Comparison of ENCODE assay signal across 1 cellular context in genomic region chr2:152573168-152573567, GRCh38.
A peak's percentile ranks its signal among the peaks of the same experiment; 100 is the strongest.
TF ChIP-seq lines count a peak whose summit lies in the region.

No MANE protein-coding gene starts in this region.

TF ChIP-seq in K562, 482 proteins besides CTCF, POLR2A, EP300 and RAD21 (continued from another document and continues in another):
- TF ChIP-seq MGA (IDR thresholded peaks at IDR 0.05), result no peak
- no peak for TF ChIP-seq ZKSCAN3 (CRISPR knock-in tag; IDR thresholded peaks at IDR 0.05)
- no peak for TF ChIP-seq HMGXB4 (CRISPR knock-in tag; IDR thresholded peaks at IDR 0.05)
- TF ChIP-seq ARID4B (CRISPR knock-in tag; IDR thresholded peaks at IDR 0.05), result no peak
- peak; percentile 30; the same call in 1 of the 2 replicates for TF ChIP-seq LEF1 (IDR thresholded peaks at IDR 0.05)
- no peak for TF ChIP-seq ZNF511 (CRISPR knock-in tag; IDR thresholded peaks at IDR 0.05)
- no peak for TF ChIP-seq ZNF239 (CRISPR knock-in tag; IDR thresholded peaks at IDR 0.05)
- no peak for TF ChIP-seq NR2F6 (CRISPR knock-in tag; IDR thresholded peaks at IDR 0.05)
- no peak for TF ChIP-seq KLF1 (tag; IDR thresholded peaks at IDR 0.05)
- TF ChIP-seq RNF2 (IDR thresholded peaks at IDR 0.05), result no peak
- no peak for TF ChIP-seq MTA3 (IDR thresholded peaks at IDR 0.05; ENCODE audit: borderline replicate concordance)
- TF ChIP-seq HMGN3 (IDR thresholded peaks at IDR 0.05; ENCODE audit: borderline replicate concordance, extremely low read depth, insufficient read length, low read depth, low read length), result no peak
- no peak for TF ChIP-seq IRF9 (tag; IDR thresholded peaks at IDR 0.05)
- no peak for TF ChIP-seq ZNF263 (CRISPR knock-in tag; IDR thresholded peaks at IDR 0.05; ENCODE audit: borderline replicate concordance)
- no peak for TF ChIP-seq ZBTB40 (IDR thresholded peaks at IDR 0.05)
- TF ChIP-seq ZBTB40 (CRISPR knock-in tag; IDR thresholded peaks at IDR 0.05), result no peak
- peak; percentile 53 for TF ChIP-seq CEBPB (tag; IDR thresholded peaks at IDR 0.05)
- peak; percentile 78; the same call in 1 of the 2 replicates for TF ChIP-seq BHLHE40 (IDR thresholded peaks at IDR 0.05; ENCODE audit: low read length)
- TF ChIP-seq ZFP30 (CRISPR knock-in tag; IDR thresholded peaks at IDR 0.05; ENCODE audit: borderline replicate concordance), result no peak
- no peak for TF ChIP-seq ZBTB17 (CRISPR knock-in tag; IDR thresholded peaks at IDR 0.05)
- TF ChIP-seq ESRRB (CRISPR knock-in tag; IDR thresholded peaks at IDR 0.05; ENCODE audit: borderline replicate concordance), result no peak
